ENCODE assay signal across 9 cellular contexts in genomic region chr1:172531412-172531811, GRCh38. TPM values are rescaled to one million over a fixed set of nuclear protein-coding genes. Genes with fewer than 3 reads are reported as not detected.
DNase-seq lines count a peak whose midpoint lies in the region; ATAC-seq and TF ChIP-seq lines count a peak whose summit lies in the region.
"Had no signal": no experiment of that assay in that cellular context is flagged by ENCODE, and none has a peak within 500 bp of the region (broad histone marks: within the 10 kb centered on the region; RNA-seq: fewer than 3 reads in every experiment).

No MANE protein-coding gene starts in this region.

- peaks cover 29% of the 10 kb centered on the region for H3K4me1 Mint-ChIP-seq in activated CD4-positive, alpha-beta T cell treated with anti-CD3 and anti-CD28 coated beads for 36 hours
- H3K4me1 Mint-ChIP-seq in activated naive CD8-positive, alpha-beta T cell treated with anti-CD3 and anti-CD28 coated beads for 36 hours = peaks cover 22% of the 10 kb centered on the region

- WGBS in suprapubic skin = 8% methylated on average over 2 of the region's 2 CpGs

- H3K27me3 ChIP-seq in left lung (no peaks in the 10 kb centered on the region), suprapubic skin (no peaks in the 10 kb centered on the region)

- H3K4me1 ChIP-seq in left lung (peaks cover 4 to 31% of the 10 kb centered on the region in 2 donors), suprapubic skin (peaks cover 32% of the 10 kb centered on the region)

- TF ChIP-seq CTCF in left lung (IDR thresholded peaks at IDR 0.05) (no peak), suprapubic skin (IDR thresholded peaks at IDR 0.05) (no peak)

- POLR2A ChIA-PET in activated CD4-positive, alpha-beta T cell treated with anti-CD3 and anti-CD28 coated beads for 36 hours (lab: Charles Lee) = no interaction called here

- CTCF ChIA-PET in activated CD4-positive, alpha-beta T cell treated with anti-CD3 and anti-CD28 coated beads for 36 hours (lab: Charles Lee) = interaction anchor here (0.9 to 1.0 kb wide), 2 partner anchors 81 to 186 kb away, joined by 3 to 4 read pairs; no protein-coding TSS in a partner anchor

- no peak for TF ChIP-seq EP300 in suprapubic skin (IDR thresholded peaks at IDR 0.05)

- no peaks in the 10 kb centered on the region for H3K36me3 Mint-ChIP-seq in activated CD4-positive, alpha-beta T cell treated with anti-CD3 and anti-CD28 coated beads for 36 hours (ENCODE audit: low read depth)
- peaks cover 4% of the 10 kb centered on the region for H3K36me3 Mint-ChIP-seq in activated naive CD8-positive, alpha-beta T cell treated with anti-CD3 and anti-CD28 coated beads for 36 hours

- H3K27ac ChIP-seq in left lung (peak overlapping the region; percentile 95 to 98), suprapubic skin (peak overlapping the region; percentile 94)

- H3K27me3 Mint-ChIP-seq in activated CD4-positive, alpha-beta T cell treated with anti-CD3 and anti-CD28 coated beads for 36 hours = peaks cover 2% of the 10 kb centered on the region
- H3K27me3 Mint-ChIP-seq in activated naive CD8-positive, alpha-beta T cell treated with anti-CD3 and anti-CD28 coated beads for 36 hours = peaks cover 4% of the 10 kb centered on the region

- ATAC-seq in activated CD4-positive, alpha-beta T cell treated with anti-CD3 and anti-CD28 coated beads for 36 hours = no peak
- ATAC-seq in left lung = no peak
- ATAC-seq in GM21515 (IDR thresholded peaks at IDR 0.05; ENCODE audit: unreplicated experiment) = no peak
- ATAC-seq in HG03469 (IDR thresholded peaks at IDR 0.05; ENCODE audit: unreplicated experiment) = no peak

- TF ChIP-seq POLR2A in suprapubic skin (IDR thresholded peaks at IDR 0.05) = no peak

- H3K9me3 ChIP-seq in left lung (no peaks in the 10 kb centered on the region), suprapubic skin (no peaks in the 10 kb centered on the region)

- no peaks in the 10 kb centered on the region for H3K9me3 Mint-ChIP-seq in activated CD4-positive, alpha-beta T cell treated with anti-CD3 and anti-CD28 coated beads for 36 hours (ENCODE audit: low read depth)
- H3K9me3 Mint-ChIP-seq in activated naive CD8-positive, alpha-beta T cell treated with anti-CD3 and anti-CD28 coated beads for 36 hours = no peaks in the 10 kb centered on the region

- H3K36me3 ChIP-seq in left lung = no peaks in the 10 kb centered on the region
- no peaks in the 10 kb centered on the region for H3K36me3 ChIP-seq in suprapubic skin

- H3K4me3 Mint-ChIP-seq in activated CD4-positive, alpha-beta T cell treated with anti-CD3 and anti-CD28 coated beads for 36 hours = peak overlapping the region; percentile 87
- peak overlapping the region; percentile 88 for H3K4me3 Mint-ChIP-seq in activated naive CD8-positive, alpha-beta T cell treated with anti-CD3 and anti-CD28 coated beads for 36 hours

- H3K4me3 ChIP-seq in left lung (peak overlapping the region; percentile 59 to 74), suprapubic skin (peak overlapping the region; percentile 62)

- peak overlapping the region; percentile 100 for H3K27ac Mint-ChIP-seq in activated CD4-positive, alpha-beta T cell treated with anti-CD3 and anti-CD28 coated beads for 36 hours
- H3K27ac Mint-ChIP-seq in activated naive CD8-positive, alpha-beta T cell treated with anti-CD3 and anti-CD28 coated beads for 36 hours = peak overlapping the region; percentile 100

- no peak for DNase-seq in activated CD4-positive, alpha-beta T cell treated with anti-CD3 and anti-CD28 coated beads for 36 hours
- no peak for DNase-seq in activated CD4-positive, alpha-beta T cell treated with anti-CD3 and anti-CD28 coated beads for 4 hours
- no peak for DNase-seq in activated naive CD8-positive, alpha-beta T cell treated with anti-CD3 and anti-CD28 coated beads for 36 hours
- DNase-seq in left lung = no peak
- DNase-seq in suprapubic skin (ENCODE audit: low spot score in 2 of 2) = no peak
- DNase-seq in SKM-1 treated with dmso at 0.1 percent for 144 hours (lab: John Stamatoyannopoulos, UW; ENCODE audit: unreplicated experiment) = no peak
- DNase-seq: midbrain had no signal

- intact Hi-C loops in activated CD4-positive, alpha-beta T cell treated with anti-CD3 and anti-CD28 coated beads for 36 hours (cut with DNase I, micrococcal nuclease) = loop anchor here (5.0 to 10.0 kb wide), 4 partner anchors 56 to 1044 kb away; partner anchors contain the start of gene PRRC2C (in 1 of the 2)
- intact Hi-C loops in left lung (cut with DNase I) = no loop called here

RNA-seq across cellular contexts. Expression of gene SUCO, which starts 1.5 kb away (rescaled TPM):
- 10 to 100 TPM; 22.1 to 23.8 TPM for total RNA-seq in activated CD4-positive, alpha-beta T cell treated with anti-CD3 and anti-CD28 coated beads for 36 hours
- total RNA-seq in activated naive CD8-positive, alpha-beta T cell treated with anti-CD3 and anti-CD28 coated beads for 36 hours = 10 to 100 TPM; 18.9 to 21.8 TPM
- 10 to 100 TPM; 30.3 to 37.2 TPM for total RNA-seq in left lung
- 10 to 100 TPM; 23.9 to 49.4 (median 34.5) TPM for total RNA-seq in suprapubic skin

Comparison
In these comparisons a context has a peak if more than half of its experiments do, and no peak if none do; other contexts are left out.
1. intact Hi-C loops: an anchor here in activated CD4-positive, alpha-beta T cell treated with anti-CD3 and anti-CD28 coated beads for 36 hours (5.0 to 10.0 kb wide); none called in left lung.